In the genomic region with DNA sequence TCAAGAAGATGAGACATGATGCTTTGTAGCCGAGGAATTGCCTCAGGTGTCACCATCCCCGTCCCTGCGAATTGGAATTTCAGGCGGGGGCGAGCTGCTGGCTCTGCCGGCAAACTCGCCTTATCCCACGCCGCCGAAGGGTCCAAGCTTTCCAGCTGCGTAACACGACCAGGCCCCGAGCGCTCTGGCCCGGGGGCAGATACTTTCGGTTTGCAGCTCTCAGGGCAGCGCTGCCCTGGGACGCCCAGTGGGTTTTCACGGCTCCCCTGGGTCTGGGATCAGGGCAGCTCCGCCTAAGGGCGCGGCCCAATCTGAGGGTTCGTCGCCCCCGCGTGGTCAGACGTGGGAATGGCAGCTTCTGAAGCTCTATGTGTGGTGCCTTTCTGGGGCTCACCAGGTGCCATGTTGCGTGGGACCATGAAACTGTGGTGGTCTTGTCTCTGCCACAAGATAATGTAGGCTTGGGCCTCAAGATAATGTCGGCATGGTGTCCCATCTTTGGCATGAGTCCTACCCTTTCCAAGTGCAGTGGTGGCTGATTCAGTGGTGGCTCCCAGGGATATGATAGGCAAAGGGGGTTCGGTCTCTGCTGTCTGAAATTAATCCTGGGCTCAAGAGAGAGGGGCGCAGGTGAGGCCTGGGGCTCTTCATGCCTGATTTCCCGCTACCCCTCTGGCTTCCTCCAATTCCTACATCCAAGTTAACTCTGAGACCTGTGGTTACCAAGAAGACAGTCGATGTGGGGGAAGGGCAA, we compare ENCODE assay signal across 8 cellular contexts. TPM values are rescaled to one million over a fixed set of nuclear protein-coding genes. Genes with fewer than 3 reads are reported as not detected.
DNase-seq lines count a peak whose midpoint lies in the region; ATAC-seq, FAIRE-seq and TF ChIP-seq lines count a peak whose summit lies in the region.

No MANE protein-coding gene starts in this region.

- H3K27me3 Mint-ChIP-seq in activated naive CD8-positive, alpha-beta T cell treated with anti-CD3 and anti-CD28 coated beads for 36 hours = no peaks in the 10 kb centered on the region

- H3K4me3 ChIP-seq in GM23248 = peak overlapping the region; percentile 77
- peak overlapping the region; percentile 67 for H3K4me3 ChIP-seq in MM.1S (ENCODE audit: low read length)
- peak overlapping the region; percentile 26 to 58 (median 38) for H3K4me3 ChIP-seq in pancreas
- H3K4me3 ChIP-seq in thymus (ENCODE audit: low read length) = peak overlapping the region; percentile 59

- no peaks in the 10 kb centered on the region for H3K9me3 Mint-ChIP-seq in activated naive CD8-positive, alpha-beta T cell treated with anti-CD3 and anti-CD28 coated beads for 36 hours

- peak overlapping the region; percentile 68 for H3K4me3 Mint-ChIP-seq in activated naive CD8-positive, alpha-beta T cell treated with anti-CD3 and anti-CD28 coated beads for 36 hours

- peak overlapping the region; percentile 86 for H3K9ac ChIP-seq in GM23248
- peak overlapping the region; percentile 57; the same call in 1 of the 2 replicates for H3K9ac ChIP-seq in MM.1S (ENCODE audit: low read length)

- H3K27ac Mint-ChIP-seq in activated naive CD8-positive, alpha-beta T cell treated with anti-CD3 and anti-CD28 coated beads for 36 hours = peak overlapping the region; percentile 26

- H3F3A ChIP-seq in GM23248 (ENCODE audit: insufficient read depth) (peaks cover 4% of the 10 kb centered on the region; the same call in 1 of the 2 replicates), MM.1S (ENCODE audit: insufficient read depth, low read length) (peaks cover 5% of the 10 kb centered on the region)

- H4K20me1 ChIP-seq in GM23248 (ENCODE audit: insufficient read depth) (no peaks in the 10 kb centered on the region), MM.1S (ENCODE audit: insufficient read depth, low read length) (no peaks in the 10 kb centered on the region)

- H3K27ac ChIP-seq in GM23248 (peak overlapping the region; percentile 50), MM.1S (ENCODE audit: low read length) (no peak overlapping the region), pancreas (peak overlapping the region; percentile 4 to 68 (median 54)), thymus (ENCODE audit: low read depth) (peak overlapping the region; percentile 18)

- H3K4me1 ChIP-seq in GM23248 (ENCODE audit: insufficient read depth) (no peaks in the 10 kb centered on the region), MM.1S (ENCODE audit: low read length) (peaks cover 15% of the 10 kb centered on the region), pancreas (peaks cover 0 to 4% (median 0%) of the 10 kb centered on the region in 3 donors), thymus (ENCODE audit: control insufficient read depth, insufficient read depth, low read length) (peaks cover 5% of the 10 kb centered on the region)

- peaks cover 11% of the 10 kb centered on the region for H3K36me3 Mint-ChIP-seq in activated naive CD8-positive, alpha-beta T cell treated with anti-CD3 and anti-CD28 coated beads for 36 hours

- H3K9me3 ChIP-seq in GM23248 (ENCODE audit: low read depth) (no peaks in the 10 kb centered on the region), MM.1S (replicated peaks; ENCODE audit: insufficient read depth, low read length) (no peaks in the 10 kb centered on the region), pancreas (no peaks in the 10 kb centered on the region), thymus (ENCODE audit: control insufficient read depth) (no peaks in the 10 kb centered on the region)

- no peaks in the 10 kb centered on the region for H3K27me3 ChIP-seq in GM23248 (replicated peaks; ENCODE audit: insufficient read depth)
- no peaks in the 10 kb centered on the region for H3K27me3 ChIP-seq in MM.1S (replicated peaks; ENCODE audit: insufficient read depth, low read length)
- H3K27me3 ChIP-seq in pancreas = no peaks in the 10 kb centered on the region
- H3K27me3 ChIP-seq in thymus (ENCODE audit: control insufficient read depth, insufficient read depth) = no peaks in the 10 kb centered on the region

- 6 to 8% methylated on average over 29 to 33 of the region's 33 CpGs for WGBS in GM23248 (ENCODE audit: low coverage in 1 of 2, low lambda C conversion rate in 2 of 2, missing lambda C conversion rate in 2 of 2), 2 experiments
- 7 to 8% methylated on average over 33 of the region's 33 CpGs for WGBS in pancreas, 2 donors
- WGBS in thymus = 17% methylated on average over 33 of the region's 33 CpGs

- DNase-seq in DMS53 (lab: John Stamatoyannopoulos, UW) = peak; percentile 95
- DNase-seq in GM23248 = peak; percentile 95
- peak; percentile 91 for DNase-seq in MM.1S
- DNase-seq in activated naive CD8-positive, alpha-beta T cell treated with anti-CD3 and anti-CD28 coated beads for 36 hours = peak; percentile 84
- peak; percentile 94 for DNase-seq in Right ventricle myocardium superior
- peak; percentile 79 to 96 (median 88) for DNase-seq in pancreas

- H3K9me2 ChIP-seq in GM23248 (ENCODE audit: insufficient read depth) (no peaks in the 10 kb centered on the region), MM.1S (replicated peaks; ENCODE audit: insufficient read depth, low read length) (no peaks in the 10 kb centered on the region)

- TF ChIP-seq CTCF in MM.1S (IDR thresholded peaks at IDR 0.05; ENCODE audit: low read length) (peak; percentile 93), pancreas (IDR thresholded peaks at IDR 0.05) (peak; percentile 84 to 95 (median 90))

- ATAC-seq in SK-N-SH treated with all-trans-retinoic acid at 6 μM for 48 hours (peak; percentile 99), Right ventricle myocardium superior (ENCODE audit: poor library complexity) (peak; percentile 96), pancreas (peak; percentile 99 to 100 (median 99))

- intact Hi-C loops in Right ventricle myocardium superior (cut with DNase I) = loop anchor here (2.0 kb wide), 2 partner anchors 62 to 118 kb away; no protein-coding TSS in a partner anchor
- intact Hi-C loops in pancreas (cut with DNase I) = loop anchor here in 2 of 3 donors (5.0 to 10.0 kb wide), 2 partner anchors 65 to 122 kb away; no protein-coding TSS in a partner anchor

- H2AFZ ChIP-seq in GM23248 (peak overlapping the region; percentile 85), MM.1S (ENCODE audit: low read length) (peak overlapping the region; percentile 62)

- H3K4me2 ChIP-seq in GM23248 (ENCODE audit: unreplicated experiment) (peak overlapping the region; percentile 74), MM.1S (ENCODE audit: low read depth, low read length) (peak overlapping the region; percentile 69)

- H3K4me1 Mint-ChIP-seq in activated naive CD8-positive, alpha-beta T cell treated with anti-CD3 and anti-CD28 coated beads for 36 hours = peaks cover 11% of the 10 kb centered on the region

- no peak for FAIRE-seq in pancreas (lab: Jason Lieb, UNC)

- in situ Hi-C loops in GM23248 (cut with MboI) = loop anchor here (25.0 kb wide), 1 partner anchor 400 kb away; no protein-coding TSS in a partner anchor

- H3K79me2 ChIP-seq in GM23248 (ENCODE audit: insufficient read depth) (no peaks in the 10 kb centered on the region), MM.1S (ENCODE audit: low read length) (no peaks in the 10 kb centered on the region)

- no peaks in the 10 kb centered on the region for H3K36me3 ChIP-seq in GM23248 (ENCODE audit: low read depth)
- no peaks in the 10 kb centered on the region for H3K36me3 ChIP-seq in MM.1S (replicated peaks; ENCODE audit: insufficient read depth, low read length)
- no peaks in the 10 kb centered on the region for H3K36me3 ChIP-seq in pancreas
- H3K36me3 ChIP-seq in thymus (ENCODE audit: control insufficient read depth, insufficient read depth) = no peaks in the 10 kb centered on the region

TF ChIP-seq in SK-N-SH treated with all-trans-retinoic acid at 6 μM for 48 hours, 23 proteins besides CTCF, POLR2A, EP300 and RAD21:
- TF ChIP-seq BACH2 (CRISPR knock-in tag; IDR thresholded peaks at IDR 0.05; ENCODE audit: borderline replicate concordance) (no peak), ZNF565 (CRISPR knock-in tag; conservative IDR thresholded peaks at IDR 0.05; ENCODE audit: low read depth) (no peak), ZFP3 (CRISPR knock-in tag; IDR thresholded peaks at IDR 0.05) (peak; percentile 77; the same call in 1 of the 2 replicates)

RNA-seq across cellular contexts. Expression of a gene that starts 21.0 kb away (rescaled TPM):
- 108 and 138 TPM in 2 replicates for total RNA-seq in GM23248 (2014; rRNA removed; shearing (Covaris generic))
- polyA plus RNA-seq in GM23248 (2016; fragmentation: Nextera tagmentation; extraction: Ambion mirVana) (190 and 198 TPM in 2 replicates), pancreas (10 to 100 TPM; 60.7 to 69.1 TPM), thymus (52.6 TPM)
- total RNA-seq in activated naive CD8-positive, alpha-beta T cell treated with anti-CD3 and anti-CD28 coated beads for 36 hours = 10 to 100 TPM; 48.0 to 55.4 TPM
- total RNA-seq in Right ventricle myocardium superior (113 TPM), pancreas (10 to 100 TPM; 35.3 to 59.1 (median 46.2) TPM)

RNA-seq across cellular contexts. Expression of a gene that starts 28.8 kb away (rescaled TPM):
- 5.1 and 5.7 TPM in 2 replicates for total RNA-seq in GM23248 (2014; rRNA removed; shearing (Covaris generic))
- polyA plus RNA-seq in GM23248 (2016; fragmentation: Nextera tagmentation; extraction: Ambion mirVana) (27.9 and 30.0 TPM in 2 replicates), pancreas (10 to 100 TPM; 21.2 to 31.0 TPM), thymus (54.2 TPM)
- total RNA-seq in activated naive CD8-positive, alpha-beta T cell treated with anti-CD3 and anti-CD28 coated beads for 36 hours = 10 to 100 TPM; 18.1 to 20.1 TPM
- total RNA-seq in Right ventricle myocardium superior (350 TPM), pancreas (10 to 100 TPM; 11.6 to 25.7 (median 17.9) TPM)

RNA-seq across cellular contexts. Expression of a gene that starts 32.6 kb away (rescaled TPM):
- not detected in 2 replicates for total RNA-seq in GM23248 (2014; rRNA removed; shearing (Covaris generic))
- polyA plus RNA-seq in GM23248 (2016; fragmentation: Nextera tagmentation; extraction: Ambion mirVana) = not detected in 2 replicates
- total RNA-seq in activated naive CD8-positive, alpha-beta T cell treated with anti-CD3 and anti-CD28 coated beads for 36 hours = under 1 TPM in 1 of 2 experiments, not detected in 1; 0.98 TPM
- total RNA-seq in Right ventricle myocardium superior = 1.0 TPM
- total RNA-seq in pancreas = 10 to 100 TPM in 3 of 6 donors, 1 to 10 TPM in 3; 5.0 to 49.5 (median 11.0) TPM
- 10 to 100 TPM; 16.7 to 21.4 TPM for polyA plus RNA-seq in pancreas
- 48.4 TPM for polyA plus RNA-seq in thymus

RNA-seq across cellular contexts. Expression of a gene that starts 58.8 kb away (rescaled TPM):
- not detected in 2 replicates for total RNA-seq in GM23248 (2014; rRNA removed; shearing (Covaris generic))
- polyA plus RNA-seq in GM23248 (2016; fragmentation: Nextera tagmentation; extraction: Ambion mirVana) = 0.42 and 0.55 TPM in 2 replicates
- total RNA-seq in activated naive CD8-positive, alpha-beta T cell treated with anti-CD3 and anti-CD28 coated beads for 36 hours = under 1 TPM; 0.40 to 0.41 TPM
- total RNA-seq in Right ventricle myocardium superior = 1.2 TPM
- under 1 TPM in 1 of 6 donors, not detected in 5; 0.44 TPM for total RNA-seq in pancreas
- not detected for polyA plus RNA-seq in pancreas
- 0.27 TPM for polyA plus RNA-seq in thymus

Comparison
In these comparisons a context has a peak if more than half of its experiments do, and no peak if none do; other contexts are left out.
1. RNA of a gene that starts 28.8 kb away (total RNA-seq): 350 TPM in Right ventricle myocardium superior (single experiment); 18.1 to 20.1 TPM in activated naive CD8-positive, alpha-beta T cell treated with anti-CD3 and anti-CD28 coated beads for 36 hours, 11.6 to 25.7 TPM in pancreas and 5.1 to 5.7 TPM in GM23248; every median in the first group is over 10 times any median in the second.
2. Peak in every context shown above with its lines, with median percentiles within 50 percentile points of each other: DNase-seq, H3K4me3 ChIP-seq and ATAC-seq.